In the genomic region with DNA sequence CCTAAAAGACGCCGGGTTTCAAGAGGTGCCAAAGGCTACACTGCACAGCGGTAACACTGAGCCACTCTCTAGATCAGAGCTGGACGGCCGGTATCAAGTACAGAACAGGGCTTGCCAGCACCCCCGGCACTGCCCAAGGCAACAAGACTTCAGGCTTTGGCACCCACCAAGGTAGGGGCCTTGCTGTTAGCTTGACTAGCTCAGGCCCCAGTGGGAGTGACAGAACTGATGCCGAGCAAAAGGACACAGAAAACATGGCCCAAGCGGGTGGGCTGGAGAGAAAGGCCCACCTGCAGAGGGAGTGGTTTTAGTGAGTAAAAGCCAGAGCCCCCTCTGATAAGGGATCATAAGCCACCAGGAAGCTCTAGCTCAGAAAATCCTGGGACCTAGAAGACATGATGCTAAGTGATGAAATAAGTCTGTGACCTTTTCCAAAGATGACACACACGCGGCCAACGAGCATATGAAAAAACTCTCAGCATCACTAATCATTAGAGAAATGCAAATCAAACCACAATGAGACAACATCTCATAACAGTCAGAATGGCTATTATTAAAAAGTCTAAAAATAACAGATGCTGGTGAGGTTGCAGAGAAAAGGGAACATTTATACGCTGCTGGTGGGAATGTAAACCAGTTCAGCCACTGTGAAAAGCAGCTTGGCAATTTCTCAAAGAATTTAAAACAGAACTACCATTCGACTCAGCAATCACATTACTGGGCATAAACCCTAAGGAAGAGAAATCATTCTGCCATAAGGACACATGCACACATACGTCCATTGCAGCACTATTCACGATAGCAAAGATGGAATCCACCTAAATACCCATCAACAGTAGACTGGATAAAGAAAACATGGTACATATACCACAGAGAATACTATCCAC, we compare ENCODE assay signal across 8 cellular contexts. TPM values are rescaled to one million over a fixed set of nuclear protein-coding genes. Genes with fewer than 3 reads are reported as not detected.
A peak's percentile ranks its signal among the peaks of the same experiment; 100 is the strongest.
DNase-seq lines count a peak whose midpoint lies in the region; ATAC-seq and TF ChIP-seq lines count a peak whose summit lies in the region.

No MANE protein-coding gene starts in this region.

- peak; percentile 78 for DNase-seq in activated CD4-positive, alpha-beta memory T cell treated with anti-CD3 and anti-CD28 coated beads for 36 hours
- DNase-seq in left ventricle myocardium superior (peak; percentile 28), NCI-H524 treated with DMSO at 0.1 percent for 48 hours (lab: John Stamatoyannopoulos, UW) (no peak), HAP-1 (ENCODE audit: low spot score in 2 of 2) (no peak), HPDE6-E6E7 (ENCODE audit: extremely low spot score) (no peak)

- H3K9me3 ChIP-seq in DOHH2 (ENCODE audit: control insufficient read depth, insufficient read depth, low read length) = no peaks in the 10 kb centered on the region
- H3K9me3 ChIP-seq in stomach smooth muscle (ENCODE audit: control insufficient read depth in 2 of 2, low read length in 2 of 2) = peaks cover 0 to 3% of the 10 kb centered on the region in 2 donors
- H3K9me3 ChIP-seq in HAP-1 = no peaks in the 10 kb centered on the region

- POLR2A ChIA-PET in activated CD4-positive, alpha-beta memory T cell treated with anti-CD3 and anti-CD28 coated beads for 36 hours (lab: Charles Lee) = interaction anchor here (0.6 to 20.4 kb wide), 8 partner anchors 12 to 555 kb away, joined by 3 to 460 read pairs (median 3); partner anchors contain the start of genes ARL2 and EHD1

- H3K4me3 Mint-ChIP-seq in activated CD4-positive, alpha-beta memory T cell treated with anti-CD3 and anti-CD28 coated beads for 36 hours = peak overlapping the region; percentile 67

- no peaks in the 10 kb centered on the region for H3K27me3 Mint-ChIP-seq in activated CD4-positive, alpha-beta memory T cell treated with anti-CD3 and anti-CD28 coated beads for 36 hours

- H3K9ac ChIP-seq in stomach smooth muscle (ENCODE audit: low read length in 2 of 2) = peak overlapping the region; percentile 79 to 88

- intact Hi-C loops in activated CD4-positive, alpha-beta memory T cell treated with anti-CD3 and anti-CD28 coated beads for 36 hours (cut with micrococcal nuclease) = loop anchor here (1.0 to 5.0 kb wide), 4 partner anchors 9 to 107 kb away; partner anchors contain the start of gene MAJIN
- intact Hi-C loops in left ventricle myocardium superior (cut with micrococcal nuclease) = no loop called here

- ATAC-seq in HG02642 (IDR thresholded peaks at IDR 0.05; ENCODE audit: poor library complexity, unreplicated experiment) (peak; percentile 47), left ventricle myocardium superior (peak; percentile 5)

- peak overlapping the region; percentile 84 for H3K4me2 ChIP-seq in DOHH2 (ENCODE audit: low read length)

- H3K27me3 ChIP-seq in DOHH2 (ENCODE audit: control insufficient read depth, low read length) (no peaks in the 10 kb centered on the region), stomach smooth muscle (ENCODE audit: control insufficient read depth in 1 of 2, insufficient read depth in 2 of 2, low read length in 2 of 2) (no peaks in the 10 kb centered on the region), HAP-1 (ENCODE audit: low read depth) (no peaks in the 10 kb centered on the region)

- H3K27ac ChIP-seq in DOHH2 (ENCODE audit: low read depth, low read length) (peak overlapping the region; percentile 96), stomach smooth muscle (ENCODE audit: low read length) (peak overlapping the region; percentile 99)

- TF ChIP-seq CTCF in DOHH2 (IDR thresholded peaks at IDR 0.05; ENCODE audit: low read depth, low read length, poor library complexity, severe bottlenecking) = no peak

- H3K9me3 Mint-ChIP-seq in activated CD4-positive, alpha-beta memory T cell treated with anti-CD3 and anti-CD28 coated beads for 36 hours = peaks cover 9% of the 10 kb centered on the region

- CTCF ChIA-PET in activated CD4-positive, alpha-beta memory T cell treated with anti-CD3 and anti-CD28 coated beads for 36 hours (lab: Charles Lee) = interaction anchor here (0.6 to 29.1 kb wide), 4 partner anchors 15 to 598 kb away, joined by 3 to 1198 read pairs (median 166); partner anchors contain the start of genes CDC42BPG and EHD1

- in situ Hi-C loops in HAP-1 (cut with MboI; ENCODE audit: low sequenced_read_pairs) = no loop called here

- peak overlapping the region; percentile 71 for H3K4me3 ChIP-seq in DOHH2 (ENCODE audit: low read length)
- H3K4me3 ChIP-seq in stomach smooth muscle (ENCODE audit: low read length in 2 of 2) = peak overlapping the region; percentile 31 to 64
- no peak overlapping the region for H3K4me3 ChIP-seq in HAP-1

- H4K20me1 ChIP-seq in DOHH2 (ENCODE audit: control insufficient read depth, insufficient read depth, low read depth, low read length) = no peaks in the 10 kb centered on the region

- H3K79me2 ChIP-seq in DOHH2 (ENCODE audit: control insufficient read depth, low read length) = peaks cover 87% of the 10 kb centered on the region

- peaks cover 38% of the 10 kb centered on the region for H3K36me3 Mint-ChIP-seq in activated CD4-positive, alpha-beta memory T cell treated with anti-CD3 and anti-CD28 coated beads for 36 hours

- H3K4me1 ChIP-seq in DOHH2 (ENCODE audit: control insufficient read depth, low read length) = peaks cover 100% of the 10 kb centered on the region
- H3K4me1 ChIP-seq in stomach smooth muscle (ENCODE audit: control insufficient read depth, insufficient read depth, low read length) = peaks cover 86% of the 10 kb centered on the region
- no peaks in the 10 kb centered on the region for H3K4me1 ChIP-seq in HAP-1

- H3K9me2 ChIP-seq in DOHH2 (replicated peaks; ENCODE audit: control insufficient read depth, low read length) = no peaks in the 10 kb centered on the region

- peak overlapping the region; percentile 96 for H3K27ac Mint-ChIP-seq in activated CD4-positive, alpha-beta memory T cell treated with anti-CD3 and anti-CD28 coated beads for 36 hours

- H3F3A ChIP-seq in DOHH2 (ENCODE audit: control insufficient read depth, insufficient read depth) = peaks cover 69% of the 10 kb centered on the region

- H3K36me3 ChIP-seq in DOHH2 (ENCODE audit: control insufficient read depth, low read length) (peaks cover 72% of the 10 kb centered on the region), stomach smooth muscle (ENCODE audit: control insufficient read depth in 2 of 2, insufficient read depth in 2 of 2, low read length in 2 of 2) (no peaks in the 10 kb centered on the region), HAP-1 (replicated peaks) (no peaks in the 10 kb centered on the region)

- peaks cover 93% of the 10 kb centered on the region for H3K4me1 Mint-ChIP-seq in activated CD4-positive, alpha-beta memory T cell treated with anti-CD3 and anti-CD28 coated beads for 36 hours (ENCODE audit: low read depth)

RNA-seq across cellular contexts. Expression of gene EHD1, which starts 12.9 kb away (rescaled TPM):
- total RNA-seq in activated CD4-positive, alpha-beta memory T cell treated with anti-CD3 and anti-CD28 coated beads for 36 hours = 100 to 1,000 TPM; 103 to 113 TPM
- total RNA-seq in left ventricle myocardium superior = 52.5 TPM

RNA-seq across cellular contexts. Expression of gene CDC42BPG, which starts 21.1 kb away (rescaled TPM):
- under 1 TPM; 0.39 to 0.69 TPM for total RNA-seq in activated CD4-positive, alpha-beta memory T cell treated with anti-CD3 and anti-CD28 coated beads for 36 hours
- total RNA-seq in left ventricle myocardium superior = 0.40 TPM

RNA-seq across cellular contexts. Expression of gene ATG2A, which starts 51.5 kb away (rescaled TPM):
- total RNA-seq in activated CD4-positive, alpha-beta memory T cell treated with anti-CD3 and anti-CD28 coated beads for 36 hours = 10 to 100 TPM; 20.2 to 20.5 TPM
- 13.0 TPM for total RNA-seq in left ventricle myocardium superior

RNA-seq across cellular contexts. Expression of gene MEN1, which starts 55.2 kb away (rescaled TPM):
- total RNA-seq in activated CD4-positive, alpha-beta memory T cell treated with anti-CD3 and anti-CD28 coated beads for 36 hours = 10 to 100 TPM; 31.3 to 32.2 TPM
- total RNA-seq in left ventricle myocardium superior = 9.1 TPM

RNA-seq across cellular contexts. Expression of gene PPP2R5B, which starts 59.0 kb away (rescaled TPM):
- total RNA-seq in activated CD4-positive, alpha-beta memory T cell treated with anti-CD3 and anti-CD28 coated beads for 36 hours = 10 to 100 TPM in 1 of 2 experiments, 1 to 10 TPM in 1; 9.7 to 11.9 TPM
- 18.4 TPM for total RNA-seq in left ventricle myocardium superior

Comparison
In these comparisons a context has a peak if more than half of its experiments do, and no peak if none do; other contexts are left out.
1. DNase-seq: peak in activated CD4-positive, alpha-beta memory T cell treated with anti-CD3 and anti-CD28 coated beads for 36 hours (single experiment) and left ventricle myocardium superior (single experiment); none in NCI-H524 treated with DMSO at 0.1 percent for 48 hours (single experiment), HAP-1 (0 of 2) and HPDE6-E6E7 (single experiment).